ENCODE assay signal across 21 cellular contexts in genomic region chr17:66538776-66539175, GRCh38.
DNase-seq lines count a peak whose midpoint lies in the region; ATAC-seq, FAIRE-seq and TF ChIP-seq lines count a peak whose summit lies in the region.
"Had no signal": no experiment of that assay in that cellular context is flagged by ENCODE, and none has a peak within 500 bp of the region (broad histone marks: within the 10 kb centered on the region; RNA-seq: fewer than 3 reads in every experiment).

No MANE protein-coding gene starts in this region.

- no peak overlapping the region for H3K27ac ChIP-seq in CD4-positive, alpha-beta T cell (ENCODE audit: low read depth, low read length)
- H3K27ac ChIP-seq in KOPT-K1 (ENCODE audit: low read depth, low read length, poor library complexity, severe bottlenecking) (peak overlapping the region; percentile 95), Peyer's patch (no peak overlapping the region)
- H3K27ac ChIP-seq: neutrophil had no signal

- no peaks in the 10 kb centered on the region for H3K27me3 ChIP-seq in CD4-positive, alpha-beta T cell (ENCODE audit: control insufficient read depth, insufficient read depth, low read length)
- H3K27me3 ChIP-seq in bronchial epithelial cell (ENCODE audit: control insufficient read depth, insufficient read depth, low read length) (no peaks in the 10 kb centered on the region), Peyer's patch (no peaks in the 10 kb centered on the region)
- H3K27me3 ChIP-seq: hepatocyte, neutrophil, right atrium auricular region, testis had no signal

- H3K4me1 Mint-ChIP-seq in CD4-positive, alpha-beta T cell (ENCODE audit: low read depth): peaks cover 95% of the 10 kb centered on the region
- peaks cover 77% of the 10 kb centered on the region for H3K4me1 Mint-ChIP-seq in neural crest cell

- peaks cover 0 to 21% (median 0%) of the 10 kb centered on the region in 4 donors for H3K4me1 ChIP-seq in Peyer's patch

- FAIRE-seq in bronchial epithelial cell (lab: Jason Lieb, UNC) (peak; percentile 7), H54 (lab: Jason Lieb, UNC) (no peak)
- FAIRE-seq: GM12892, keratinocyte had no signal

- intact Hi-C loops in CD4-positive, alpha-beta T cell (cut with DNase I, micrococcal nuclease): no loop called here

- no peak overlapping the region for H3K4me3 Mint-ChIP-seq in CD4-positive, alpha-beta T cell
- no peak overlapping the region for H3K4me3 Mint-ChIP-seq in neural crest cell

- no peaks in the 10 kb centered on the region for H3K27me3 Mint-ChIP-seq in CD4-positive, alpha-beta T cell
- peaks cover 5% of the 10 kb centered on the region for H3K27me3 Mint-ChIP-seq in neural crest cell (ENCODE audit: low read depth)

- CTCF ChIA-PET in CD4-positive, alpha-beta T cell (lab: Charles Lee): no interaction called here

- TF ChIP-seq POLR2A in H54 (IDR thresholded peaks at IDR 0.05; ENCODE audit: low read depth, low read length) (no peak), Peyer's patch (IDR thresholded peaks at IDR 0.05) (no peak)

- no peak for ATAC-seq in CD4-positive, alpha-beta T cell (ENCODE audit: poor library complexity)

- H3K9me3 ChIP-seq in CD4-positive, alpha-beta T cell (ENCODE audit: control insufficient read depth, low read length): no peaks in the 10 kb centered on the region
- H3K9me3 ChIP-seq in KOPT-K1 (ENCODE audit: insufficient read depth, low read length, poor library complexity, severe bottlenecking) (no peaks in the 10 kb centered on the region), Peyer's patch (no peaks in the 10 kb centered on the region)
- H3K9me3 ChIP-seq: neutrophil, right atrium auricular region, testis had no signal

- H3K36me3 Mint-ChIP-seq in CD4-positive, alpha-beta T cell (ENCODE audit: low read depth): peaks cover 5% of the 10 kb centered on the region
- peaks cover 6% of the 10 kb centered on the region for H3K36me3 Mint-ChIP-seq in neural crest cell (ENCODE audit: low read depth)

- no peak for DNase-seq in CD4-positive, alpha-beta T cell
- DNase-seq in bronchial epithelial cell (ENCODE audit: low read depth) (no peak), neural crest cell (ENCODE audit: low read depth, low spot score) (no peak), hepatic stellate cell (ENCODE audit: low spot score) (no peak), H54 (ENCODE audit: insufficient read length, low spot score) (no peak), Peyer's patch (no peak), SKM-1 (lab: John Stamatoyannopoulos, UW; ENCODE audit: unreplicated experiment) (no peak)
- DNase-seq: activated CD4-positive, alpha-beta T cell treated with anti-CD3 and anti-CD28 coated beads, Interleukin-2, amount 50 U/mL, for 1 hour; activated naive CD4-positive, alpha-beta T cell treated with anti-CD3 and anti-CD28 coated beads, Interleukin-2, amount 50 U/mL, for 16 hours; Calu3; effector CD8-positive, alpha-beta T cell; GM23248; NCI-H1105; NCI-H526 treated with DMSO at 0.1 percent for 48 hours; testis had no signal

- H3K36me3 ChIP-seq in KOPT-K1 (ENCODE audit: insufficient read depth, low read length): no peaks in the 10 kb centered on the region
- H3K36me3 ChIP-seq in bronchial epithelial cell (ENCODE audit: control insufficient read depth, insufficient read depth, low read length): no peaks in the 10 kb centered on the region
- no peaks in the 10 kb centered on the region for H3K36me3 ChIP-seq in Peyer's patch
- H3K36me3 ChIP-seq: neutrophil, right atrium auricular region had no signal

- H3K27ac Mint-ChIP-seq in CD4-positive, alpha-beta T cell: peak overlapping the region; percentile 56
- H3K27ac Mint-ChIP-seq in neural crest cell (ENCODE audit: unreplicated experiment): peak overlapping the region; percentile 47

- no peak for TF ChIP-seq CTCF in CD4-positive, alpha-beta T cell (IDR thresholded peaks at IDR 0.05)
- TF ChIP-seq CTCF in bronchial epithelial cell (IDR thresholded peaks at IDR 0.05; ENCODE audit: insufficient read depth, low read length, severe bottlenecking) (no peak), neural crest cell (conservative IDR thresholded peaks at IDR 0.05) (no peak), Peyer's patch (IDR thresholded peaks at IDR 0.05) (no peak)

- H3K4me3 ChIP-seq in bronchial epithelial cell (ENCODE audit: low read depth, low read length) (no peak overlapping the region), Peyer's patch (no peak overlapping the region)
- H3K4me3 ChIP-seq: GM23248, hepatocyte, right atrium auricular region, testis had no signal

- no peaks in the 10 kb centered on the region for H3K9me3 Mint-ChIP-seq in CD4-positive, alpha-beta T cell
- no peaks in the 10 kb centered on the region for H3K9me3 Mint-ChIP-seq in neural crest cell

- POLR2A ChIA-PET in CD4-positive, alpha-beta T cell (lab: Charles Lee): interaction anchor here (0.7 kb wide), 1 partner anchor 9 kb away, joined by 3 read pairs; no protein-coding TSS in a partner anchor
